Comparison of ENCODE assay signal across 18 cellular contexts in the genomic region with DNA sequence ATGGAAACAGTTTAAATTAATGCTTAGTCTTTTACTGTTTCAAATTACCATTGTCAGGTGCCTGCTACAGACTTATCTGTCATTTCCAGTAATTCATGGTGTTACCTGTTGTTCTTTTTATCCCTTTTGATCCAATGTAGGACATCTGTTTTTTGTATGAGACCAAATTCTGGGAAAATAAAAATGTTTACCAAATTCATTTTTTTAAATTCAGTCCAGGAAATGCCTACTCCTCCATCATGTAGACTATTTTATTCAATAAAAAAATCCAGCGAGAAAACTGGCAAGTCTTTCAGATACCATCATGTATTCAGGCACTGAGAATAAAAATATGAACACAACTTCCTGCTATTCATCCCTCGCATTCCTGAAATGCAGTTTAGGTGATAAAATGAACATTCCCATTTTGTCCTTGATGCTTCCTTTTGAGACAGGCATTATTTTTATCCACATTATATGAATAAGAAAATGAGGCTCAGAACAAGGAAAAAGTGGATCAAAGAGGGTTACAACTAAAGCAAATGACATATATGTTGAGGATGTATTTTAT.
DNase-seq lines count a peak whose midpoint lies in the region; ATAC-seq and TF ChIP-seq lines count a peak whose summit lies in the region.
"Had no signal": no experiment of that assay in that cellular context is flagged by ENCODE, and none has a peak within 500 bp of the region (broad histone marks: within the 10 kb centered on the region; RNA-seq: fewer than 3 reads in every experiment).

No MANE protein-coding gene starts in this region.

- WGBS in heart right ventricle, 2 donors = 57 to 62% methylated on average over 2 of the region's 2 CpGs

- H3K27me3 Mint-ChIP-seq in CD14-positive monocyte (ENCODE audit: low read depth in 3 of 3) = peaks cover 0 to 6% (median 0%) of the 10 kb centered on the region in 3 donors
- H3K27me3 Mint-ChIP-seq: CD4-positive, alpha-beta memory T cell had no signal

- no peaks in the 10 kb centered on the region for H3K4me1 Mint-ChIP-seq in CD14-positive monocyte
- H3K4me1 Mint-ChIP-seq: CD4-positive, alpha-beta memory T cell had no signal

- peaks cover 24% of the 10 kb centered on the region for H3K4me1 ChIP-seq in left ventricle myocardium inferior
- peaks cover 4 to 32% (median 13%) of the 10 kb centered on the region in 9 donors for H3K4me1 ChIP-seq in heart right ventricle
- H3K4me1 ChIP-seq: A549 had no signal

- intact Hi-C loops in left ventricle myocardium inferior (cut with micrococcal nuclease) = no loop called here
- intact Hi-C loops in heart right ventricle (cut with DNase I) = loop anchor here in 3 of 10 donors (5.0 to 10.0 kb wide), 5 partner anchors 81 to 236 kb away; no protein-coding TSS in a partner anchor
- intact Hi-C loops in CD14-positive monocyte (cut with micrococcal nuclease) = no loop called here

- H3K36me3 Mint-ChIP-seq in CD14-positive monocyte = no peaks in the 10 kb centered on the region
- H3K36me3 Mint-ChIP-seq: CD4-positive, alpha-beta memory T cell had no signal

- no peak overlapping the region for H3K27ac Mint-ChIP-seq in CD14-positive monocyte
- H3K27ac Mint-ChIP-seq: CD4-positive, alpha-beta memory T cell had no signal

- no peak overlapping the region for H3K4me3 Mint-ChIP-seq in CD14-positive monocyte
- H3K4me3 Mint-ChIP-seq: CD4-positive, alpha-beta memory T cell had no signal

- DNase-seq in left ventricle myocardium inferior (no peak), heart right ventricle (no peak), kidney glomerular epithelial cell (lab: John Stamatoyannopoulos, UW) (peak; percentile 17), pulmonary artery endothelial cell (ENCODE audit: low read depth, low spot score) (peak; percentile 67), CD14-positive monocyte (ENCODE audit: low spot score) (no peak), hypothalamus (lab: John Stamatoyannopoulos, UW) (no peak)
- DNase-seq: AML-193; CD4-positive, alpha-beta memory T cell; DMS153; DMS79 treated with DMSO at 0.1 percent for 48 hours; GF-D8; GM23248 had no signal

- peaks cover 44% of the 10 kb centered on the region for H3K9me3 ChIP-seq in left ventricle myocardium inferior (replicated peaks)
- peaks cover 0 to 41% (median 19%) of the 10 kb centered on the region in 11 donors for H3K9me3 ChIP-seq in heart right ventricle
- H3K9me3 ChIP-seq: A549, HAP-1 had no signal

- no peak for ATAC-seq in heart right ventricle
- ATAC-seq in HG03135 (IDR thresholded peaks at IDR 0.05; ENCODE audit: unreplicated experiment) = no peak
- ATAC-seq: A549 had no signal

- TF ChIP-seq CTCF in left ventricle myocardium inferior (IDR thresholded peaks at IDR 0.05; ENCODE audit: borderline replicate concordance) = no peak
- TF ChIP-seq CTCF in heart right ventricle (IDR thresholded peaks at IDR 0.05) = no peak
- TF ChIP-seq CTCF in CD14-positive monocyte (IDR thresholded peaks at IDR 0.05) = no peak

- H3K27ac ChIP-seq in left ventricle myocardium inferior (replicated peaks) = peak overlapping the region; percentile 56
- H3K27ac ChIP-seq in heart right ventricle = peak overlapping the region in 5 of 10 donors; percentile 1 to 37 (median 15)
- H3K27ac ChIP-seq: 22Rv1, A549, C4-2B, GM23248, HL-60 had no signal

- peaks cover 0 to 8% (median 3%) of the 10 kb centered on the region in 7 donors for H3K9me3 Mint-ChIP-seq in CD14-positive monocyte

- H3K27me3 ChIP-seq in left ventricle myocardium inferior (ENCODE audit: low read depth) (no peaks in the 10 kb centered on the region), heart right ventricle (no peaks in the 10 kb centered on the region)

- H3K36me3 ChIP-seq in left ventricle myocardium inferior = peaks cover 8% of the 10 kb centered on the region
- no peaks in the 10 kb centered on the region for H3K36me3 ChIP-seq in heart right ventricle
- H3K36me3 ChIP-seq: HAP-1 had no signal

- H3K4me3 ChIP-seq in left ventricle myocardium inferior (no peak overlapping the region), heart right ventricle (no peak overlapping the region)
- H3K4me3 ChIP-seq: A549, GM23248, HAP-1 had no signal

Comparison
In these comparisons a context has a peak if more than half of its experiments do, and no peak if none do; other contexts are left out.
1. DNase-seq: peak in kidney glomerular epithelial cell (single experiment) and pulmonary artery endothelial cell (single experiment); none in left ventricle myocardium inferior (single experiment), heart right ventricle (0 of 2), CD14-positive monocyte (single experiment) and hypothalamus (0 of 51).